ENCODE assay signal across 13 cellular contexts in the genomic region with DNA sequence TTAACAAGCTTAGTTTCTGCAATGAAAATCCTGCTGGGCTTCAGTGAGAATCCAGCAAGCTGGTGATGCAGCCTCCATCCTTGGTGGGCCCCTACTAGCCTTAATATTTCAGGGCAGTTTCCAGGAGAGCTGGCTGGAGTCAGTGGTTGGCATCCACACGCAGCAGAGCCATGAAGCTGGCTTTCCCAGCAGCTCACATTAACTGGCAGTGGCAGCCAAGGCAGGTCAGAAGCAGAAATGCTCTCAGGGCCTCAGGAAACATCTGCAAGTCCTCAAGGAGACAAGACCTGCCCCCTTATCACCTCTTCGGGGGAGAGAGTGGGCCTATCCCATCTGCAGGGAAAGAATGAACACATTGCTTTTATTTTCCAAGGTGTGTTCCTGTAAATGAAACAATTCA. TPM values are rescaled to one million over a fixed set of nuclear protein-coding genes. Genes with fewer than 3 reads are reported as not detected.
A peak's percentile ranks its signal among the peaks of the same experiment; 100 is the strongest.
DNase-seq lines count a peak whose midpoint lies in the region; FAIRE-seq and TF ChIP-seq lines count a peak whose summit lies in the region.
"Had no signal": no experiment of that assay in that cellular context is flagged by ENCODE, and none has a peak within 500 bp of the region (broad histone marks: within the 10 kb centered on the region; RNA-seq: fewer than 3 reads in every experiment).

No MANE protein-coding gene starts in this region.

- H3K27me3 ChIP-seq in Karpas-422 (ENCODE audit: low read length) (no peaks in the 10 kb centered on the region), adipocyte (replicated peaks; ENCODE audit: control insufficient read depth, insufficient read depth, low read length) (no peaks in the 10 kb centered on the region), right atrium auricular region (no peaks in the 10 kb centered on the region), thyroid gland (no peaks in the 10 kb centered on the region), small intestine (ENCODE audit: control insufficient read depth in 2 of 2, insufficient read depth in 2 of 2, low read length in 2 of 2) (no peaks in the 10 kb centered on the region)
- H3K27me3 ChIP-seq: SJSA1 had no signal

- H2AFZ ChIP-seq in Karpas-422 (ENCODE audit: low read length), result no peak overlapping the region

- H3K79me2 ChIP-seq in Karpas-422 (ENCODE audit: low read length), result no peaks in the 10 kb centered on the region

- peak overlapping the region; percentile 99 for H3K27ac ChIP-seq in Karpas-422 (ENCODE audit: low read length)
- H3K27ac ChIP-seq in right atrium auricular region, result peak overlapping the region in 1 of 2 donors; percentile 25
- peak overlapping the region; percentile 27 to 94 (median 93) for H3K27ac ChIP-seq in thyroid gland
- H3K27ac ChIP-seq in kidney (ENCODE audit: low read depth in 2 of 2, low read length in 2 of 2), result no peak overlapping the region
- H3K27ac ChIP-seq in small intestine (ENCODE audit: low read depth in 1 of 2, low read length in 1 of 2), result peak overlapping the region in 1 of 2 donors; percentile 61
- H3K27ac ChIP-seq: SJSA1, WERI-Rb-1 had no signal

- H3K9ac ChIP-seq in Karpas-422 (ENCODE audit: low read length) (peak overlapping the region; percentile 70), adipocyte (ENCODE audit: low read length) (peak overlapping the region; percentile 75), kidney (ENCODE audit: low read length in 2 of 2) (no peak overlapping the region)

- WGBS in thyroid gland, 2 donors, result 54 to 60% methylated on average over 2 of the region's 2 CpGs
- WGBS in small intestine, 3 donors, result 37 to 40% (median 40%) methylated on average over 2 of the region's 2 CpGs

- TF ChIP-seq CTCF in right atrium auricular region (IDR thresholded peaks at IDR 0.05) (no peak), thyroid gland (IDR thresholded peaks at IDR 0.05) (no peak), kidney (IDR thresholded peaks at IDR 0.05; ENCODE audit: borderline replicate concordance, extremely low read depth, insufficient read depth) (no peak)

- TF ChIP-seq POLR2A in thyroid gland (IDR thresholded peaks at IDR 0.05), result no peak

- intact Hi-C loops in thyroid gland (cut with DNase I), result no loop called here
- intact Hi-C loops in kidney (cut with DNase I), result no loop called here

- FAIRE-seq in kidney (lab: Jason Lieb, UNC) (no peak), small intestine (lab: Jason Lieb, UNC) (no peak)
- FAIRE-seq: colon had no signal

- H3K36me3 ChIP-seq in Karpas-422 (ENCODE audit: insufficient read depth, low read length) (no peaks in the 10 kb centered on the region; the same call in 1 of the 2 replicates), adipocyte (ENCODE audit: control insufficient read depth, insufficient read depth, low read length, severe bottlenecking) (no peaks in the 10 kb centered on the region), right atrium auricular region (no peaks in the 10 kb centered on the region), thyroid gland (no peaks in the 10 kb centered on the region), kidney (ENCODE audit: control insufficient read depth in 1 of 2, insufficient read depth in 2 of 2, low read length in 2 of 2) (no peaks in the 10 kb centered on the region), small intestine (ENCODE audit: control insufficient read depth in 2 of 2, insufficient read depth in 2 of 2, low read length in 2 of 2) (no peaks in the 10 kb centered on the region)
- H3K36me3 ChIP-seq: SJSA1, WERI-Rb-1 had no signal

- H3K4me3 ChIP-seq in Karpas-422 (ENCODE audit: low read length) (peak overlapping the region; percentile 3; the same call in 1 of the 2 replicates), adipocyte (ENCODE audit: low read length) (no peak overlapping the region), right atrium auricular region (no peak overlapping the region), thyroid gland (replicated peaks in 1 of 3) (no peak overlapping the region), kidney (ENCODE audit: low read length in 2 of 2) (no peak overlapping the region), small intestine (ENCODE audit: low read depth in 1 of 2, low read length in 2 of 2) (no peak overlapping the region)
- H3K4me3 ChIP-seq: SJSA1 had no signal

- H3K4me1 ChIP-seq in Karpas-422 (ENCODE audit: low read length), result peaks cover 69% of the 10 kb centered on the region
- H3K4me1 ChIP-seq in adipocyte (ENCODE audit: control insufficient read depth, insufficient read depth, low read length), result peaks cover 73% of the 10 kb centered on the region
- H3K4me1 ChIP-seq in right atrium auricular region, result peaks cover 0 to 34% of the 10 kb centered on the region in 2 donors
- H3K4me1 ChIP-seq in thyroid gland, result peaks cover 34 to 50% of the 10 kb centered on the region in 2 donors
- H3K4me1 ChIP-seq in kidney (ENCODE audit: control insufficient read depth in 1 of 2, insufficient read depth in 1 of 2, low read depth in 1 of 2, low read length in 2 of 2), result peaks cover 4 to 7% of the 10 kb centered on the region in 2 donors
- H3K4me1 ChIP-seq in small intestine (ENCODE audit: control insufficient read depth in 2 of 2, insufficient read depth in 1 of 2, low read depth in 1 of 2, low read length in 1 of 2), result no peaks in the 10 kb centered on the region

- peak; percentile 64 for DNase-seq in Karpas-422
- DNase-seq in adipocyte (ENCODE audit: low read depth), result peak; percentile 7
- DNase-seq in right atrium auricular region (ENCODE audit: low spot score), result peak; percentile 56
- DNase-seq in thyroid gland, result peak; percentile 26 to 28
- no peak for DNase-seq in SKM-1 treated with dmso at 0.1 percent for 144 hours (lab: John Stamatoyannopoulos, UW; ENCODE audit: unreplicated experiment)
- DNase-seq in kidney, result no peak
- DNase-seq in small intestine, result no peak
- DNase-seq: naive B cell, NCI-H1436, NCI-H510A, WERI-Rb-1 had no signal

- H3K9me3 ChIP-seq in Karpas-422 (ENCODE audit: low read length) (no peaks in the 10 kb centered on the region), adipocyte (ENCODE audit: control insufficient read depth, low read length) (no peaks in the 10 kb centered on the region), right atrium auricular region (no peaks in the 10 kb centered on the region), thyroid gland (no peaks in the 10 kb centered on the region), kidney (ENCODE audit: control insufficient read depth in 1 of 2, low read length in 2 of 2) (no peaks in the 10 kb centered on the region), small intestine (ENCODE audit: control insufficient read depth, low read depth) (no peaks in the 10 kb centered on the region)
- H3K9me3 ChIP-seq: SJSA1 had no signal

- H3K9me2 ChIP-seq in Karpas-422 (replicated peaks; ENCODE audit: insufficient read depth, low read length), result no peaks in the 10 kb centered on the region

- H3K4me2 ChIP-seq in Karpas-422 (ENCODE audit: low read depth, low read length, poor library complexity, severe bottlenecking), result peak overlapping the region; percentile 64

- H4K20me1 ChIP-seq in Karpas-422 (ENCODE audit: insufficient read depth, low read depth, low read length), result no peaks in the 10 kb centered on the region

RNA-seq across cellular contexts. Expression of gene MEGF9, which starts 20.7 kb away (rescaled TPM):
- 55.4 and 86.6 TPM in 2 replicates for total RNA-seq in Karpas-422 (2014; rRNA removed; shearing (Covaris generic); ENCODE audit: low replicate concordance)
- 10 to 100 TPM; 15.3 to 23.8 TPM for total RNA-seq in right atrium auricular region
- 100 to 1,000 TPM in 3 of 4 donors, 10 to 100 TPM in 1; 65.2 to 194 (median 138) TPM for total RNA-seq in thyroid gland
- 20.4 TPM for total RNA-seq in kidney
- 12.4 TPM for polyA plus RNA-seq in kidney (ENCODE audit: insufficient read depth, low read depth, low replicate concordance)
- polyA plus RNA-seq in small intestine, result 1 to 10 TPM; 3.0 to 6.4 (median 3.8) TPM

RNA-seq across cellular contexts. Expression of gene FBXW2, which starts 58.2 kb away (rescaled TPM):
- total RNA-seq in Karpas-422 (2014; rRNA removed; shearing (Covaris generic); ENCODE audit: low replicate concordance), result 40.8 and 42.0 TPM in 2 replicates
- 10 to 100 TPM; 22.2 to 31.5 TPM for total RNA-seq in right atrium auricular region
- 10 to 100 TPM; 46.9 to 54.8 (median 50.1) TPM for total RNA-seq in thyroid gland
- total RNA-seq in kidney, result 67.8 TPM
- polyA plus RNA-seq in kidney (ENCODE audit: insufficient read depth, low read depth, low replicate concordance), result 13.8 TPM
- 10 to 100 TPM in 1 of 3 donors, 1 to 10 TPM in 2; 6.2 to 17.7 (median 8.5) TPM for polyA plus RNA-seq in small intestine

Comparison
In these comparisons a context has a peak if more than half of its experiments do, and no peak if none do; other contexts are left out.
1. DNase-seq: peak in Karpas-422 (single experiment), adipocyte (single experiment), right atrium auricular region (single experiment) and thyroid gland (2 of 2); none in SKM-1 treated with dmso at 0.1 percent for 144 hours (single experiment), kidney (single experiment) and small intestine (single experiment).
2. H3K27ac ChIP-seq: peak in Karpas-422 (single experiment) and thyroid gland (3 of 3); none in kidney (0 of 2).
3. H3K9ac ChIP-seq: peak in Karpas-422 (single experiment) and adipocyte (single experiment); none in kidney (0 of 2).